Comparison of ENCODE assay signal across 8 cellular contexts in genomic region chr19:1241417-1242095, GRCh38. TPM values are rescaled to one million over a fixed set of nuclear protein-coding genes. Genes with fewer than 3 reads are reported as not detected.
DNase-seq lines count a peak whose midpoint lies in the region; ATAC-seq and TF ChIP-seq lines count a peak whose summit lies in the region.

Gene ATP5F1D (plus strand): TSS chr19:1241751. CDS start chr19:1241851, 100 bp downstream.

- H3K36me3 ChIP-seq in A673 (ENCODE audit: insufficient read depth, low read length, poor library complexity, severe bottlenecking) (peaks cover 7% of the 10 kb centered on the region), kidney epithelial cell (ENCODE audit: control insufficient read depth, insufficient read depth, low read length) (no peaks in the 10 kb centered on the region)

- no TSS peak for BruUV-seq in A673 (replicated peaks; lab: Mats Ljungman, UMichigan)

- POLR2A ChIA-PET in A673 (lab: Charles Lee; ENCODE audit: low non-redundant PET): no interaction called here
- POLR2A ChIA-PET in activated CD4-positive, alpha-beta T cell treated with anti-CD3 and anti-CD28 coated beads for 36 hours (lab: Charles Lee): interaction anchor here (0.6 to 2.2 kb wide), 4 partner anchors 27 to 560 kb away, joined by 3 to 10 read pairs (median 4); partner anchors contain the start of gene CIRBP

- H3K36me3 Mint-ChIP-seq in activated CD4-positive, alpha-beta T cell treated with anti-CD3 and anti-CD28 coated beads for 36 hours (ENCODE audit: low read depth): no peaks in the 10 kb centered on the region
- no peaks in the 10 kb centered on the region for H3K36me3 Mint-ChIP-seq in chondrocyte (ENCODE audit: low read depth)

- H3K4me1 ChIP-seq in A673 (ENCODE audit: insufficient read depth, low read length, poor library complexity, severe bottlenecking): peaks cover 49% of the 10 kb centered on the region

- H3K4me3 Mint-ChIP-seq in activated CD4-positive, alpha-beta T cell treated with anti-CD3 and anti-CD28 coated beads for 36 hours: peak within 1 kb of the TSS; percentile 83
- peak within 1 kb of the TSS; percentile 79 for H3K4me3 Mint-ChIP-seq in chondrocyte (ENCODE audit: unreplicated experiment)

- H3K9me3 Mint-ChIP-seq in activated CD4-positive, alpha-beta T cell treated with anti-CD3 and anti-CD28 coated beads for 36 hours (ENCODE audit: low read depth): no peaks in the 10 kb centered on the region
- H3K9me3 Mint-ChIP-seq in chondrocyte (ENCODE audit: low read depth): no peaks in the 10 kb centered on the region

- H3K27ac Mint-ChIP-seq in activated CD4-positive, alpha-beta T cell treated with anti-CD3 and anti-CD28 coated beads for 36 hours: peak within 1 kb of the TSS; percentile 86
- H3K27ac Mint-ChIP-seq in chondrocyte (ENCODE audit: unreplicated experiment): peak within 1 kb of the TSS; percentile 96

- peak; percentile 97 for DNase-seq in A673 (ENCODE audit: low spot score)
- DNase-seq in NCI-H524 (lab: John Stamatoyannopoulos, UW): peak; percentile 84 to 95
- DNase-seq in activated CD4-positive, alpha-beta T cell treated with anti-CD3 and anti-CD28 coated beads for 36 hours: peak; percentile 96
- no peak for DNase-seq in chondrocyte (ENCODE audit: low spot score)
- DNase-seq in kidney epithelial cell (ENCODE audit: low read depth): no peak
- DNase-seq in stimulated activated CD4-positive, alpha-beta T cell treated with anti-CD3 and anti-CD28 coated beads, Interleukin-15, amount 100 ng/mL, for 24 hours: peak; percentile 96

- peak within 1 kb of the TSS; percentile 95 for H3K27ac ChIP-seq in A673 (ENCODE audit: low read depth, low read length, poor library complexity, severe bottlenecking)

- H3K27me3 Mint-ChIP-seq in activated CD4-positive, alpha-beta T cell treated with anti-CD3 and anti-CD28 coated beads for 36 hours: peaks cover 6% of the 10 kb centered on the region
- H3K27me3 Mint-ChIP-seq in chondrocyte (ENCODE audit: low read depth): no peaks in the 10 kb centered on the region

- CTCF ChIA-PET in A673 (lab: Charles Lee): interaction anchor here (0.6 to 1.0 kb wide), 3 partner anchors 11 to 128 kb away, joined by 3 to 5 read pairs (median 4); no protein-coding TSS in a partner anchor
- CTCF ChIA-PET in activated CD4-positive, alpha-beta T cell treated with anti-CD3 and anti-CD28 coated beads for 36 hours (lab: Charles Lee): interaction anchor here (1.3 to 2.4 kb wide), 5 partner anchors 20 to 138 kb away, joined by 3 to 11 read pairs (median 5); partner anchors contain the start of gene CIRBP

- peaks cover 38% of the 10 kb centered on the region for H3K4me1 Mint-ChIP-seq in activated CD4-positive, alpha-beta T cell treated with anti-CD3 and anti-CD28 coated beads for 36 hours
- H3K4me1 Mint-ChIP-seq in chondrocyte (ENCODE audit: low read depth): peaks cover 35% of the 10 kb centered on the region

- intact Hi-C loops in A673 (cut with micrococcal nuclease; ENCODE audit: unreplicated experiment): loop anchor here (2.0 to 10.0 kb wide), 4 partner anchors 217 to 377 kb away; partner anchors contain the start of genes CNN2, RNU6-2, TMEM259 and WDR18
- intact Hi-C loops in activated CD4-positive, alpha-beta T cell treated with anti-CD3 and anti-CD28 coated beads for 36 hours (cut with DNase I, micrococcal nuclease): loop anchor here (1.0 to 10.0 kb wide), 10 partner anchors 29 to 379 kb away; partner anchors contain the start of genes GPX4 (in 2 of the 2), ABCA7 (in 1 of the 2), ARHGAP45 (in 1 of the 2) and ARID3A (in 1 of the 2)

- no peak for TF ChIP-seq CTCF in A673 (conservative IDR thresholded peaks at IDR 0.05; ENCODE audit: low read depth, low read length)
- TF ChIP-seq CTCF in chondrocyte (IDR thresholded peaks at IDR 0.05): no peak
- no peak for TF ChIP-seq CTCF in kidney epithelial cell (IDR thresholded peaks at IDR 0.05; ENCODE audit: insufficient read depth, low read length, poor library complexity, severe bottlenecking)

- H3K9me3 ChIP-seq in A673 (ENCODE audit: low read depth, low read length, poor library complexity, severe bottlenecking): no peaks in the 10 kb centered on the region

- no peaks in the 10 kb centered on the region for H3K27me3 ChIP-seq in A673 (replicated peaks; ENCODE audit: insufficient read depth, low read depth, low read length, poor library complexity)
- no peaks in the 10 kb centered on the region for H3K27me3 ChIP-seq in kidney epithelial cell (ENCODE audit: control insufficient read depth, insufficient read depth, low read length)

- ATAC-seq in GM18909 (IDR thresholded peaks at IDR 0.05; ENCODE audit: poor library complexity, unreplicated experiment): peak; percentile 50
- peak; percentile 45 for ATAC-seq in HG03442 (IDR thresholded peaks at IDR 0.05; ENCODE audit: unreplicated experiment)
- ATAC-seq in activated CD4-positive, alpha-beta T cell treated with anti-CD3 and anti-CD28 coated beads for 36 hours: peak; percentile 79

- H3K4me3 ChIP-seq in A673 (ENCODE audit: low read depth, low read length, poor library complexity, severe bottlenecking): peak within 1 kb of the TSS; percentile 98
- H3K4me3 ChIP-seq in kidney epithelial cell (ENCODE audit: low read depth, low read length): peak within 1 kb of the TSS; percentile 51

RNA-seq across cellular contexts. Expression of gene ATP5F1D, which starts in this region (rescaled TPM):
- total RNA-seq in A673 (2021) (237 and 250 TPM in 2 replicates), chondrocyte (110 to 125 TPM (median 122 TPM) in 3 replicates), kidney epithelial cell (55.3 and 69.8 TPM in 2 replicates)
- 100 to 1,000 TPM; 161 to 180 TPM for total RNA-seq in activated CD4-positive, alpha-beta T cell treated with anti-CD3 and anti-CD28 coated beads for 36 hours

Comparison
In these comparisons a context has a peak if more than half of its experiments do, and no peak if none do; other contexts are left out.
1. DNase-seq: peak in A673 (single experiment), NCI-H524 (2 of 2), activated CD4-positive, alpha-beta T cell treated with anti-CD3 and anti-CD28 coated beads for 36 hours (single experiment) and stimulated activated CD4-positive, alpha-beta T cell treated with anti-CD3 and anti-CD28 coated beads, Interleukin-15, amount 100 ng/mL, for 24 hours (single experiment); none in chondrocyte (single experiment) and kidney epithelial cell (single experiment).
2. Peak in every context shown above with its lines, with median percentiles within 50 percentile points of each other: ATAC-seq.